ENCODE assay signal across 15 cellular contexts in genomic region chr3:24201301-24201700, GRCh38.
"Had no signal": no experiment of that assay in that cellular context is flagged by ENCODE, and none has a peak within 500 bp of the region (broad histone marks: within the 10 kb centered on the region; RNA-seq: fewer than 3 reads in every experiment).

No MANE protein-coding gene starts in this region.

- H3K27ac ChIP-seq: adrenal gland, esophagus squamous epithelium, left lung, upper lobe of right lung had no signal

- H3K4me1 ChIP-seq: esophagus squamous epithelium, left lung, upper lobe of right lung had no signal

- DNase-seq: activated naive CD4-positive, alpha-beta T cell; activated T-cell treated with anti-CD3 and anti-CD28 coated beads, Interleukin-2, amount 50 U/mL, for 1 hour; adrenal gland; cortex of kidney; endodermal cell; esophagus squamous epithelium; left lung; midbrain; natural killer cell; stimulated activated CD4-positive, alpha-beta T cell treated with anti-CD3 and anti-CD28 coated beads, Interleukin-12 subunit alpha, Interleukin-12 subunit beta, amount 100 ng/mL, for 4 hours; stimulated activated CD4-positive, alpha-beta T cell treated with anti-CD3 and anti-CD28 coated beads, Interleukin-4, amount 100 ng/mL, for 4 hours; stimulated activated naive CD8-positive, alpha-beta T cell treated with anti-CD3 and anti-CD28 coated beads, Interleukin-15, Interleukin-2, amounts not matched to agents 100 U/mL and 50 U/mL, for 24 hours; T-cell; upper lobe of right lung had no signal

- ATAC-seq: left lung; natural killer cell; stimulated activated naive CD8-positive, alpha-beta T cell treated with anti-CD3 and anti-CD28 coated beads, Interleukin-15, Interleukin-2, amounts not matched to agents 100 U/mL and 50 U/mL, for 24 hours; T-cell; upper lobe of right lung; WTC11 had no signal

- H3K27me3 ChIP-seq: adrenal gland, esophagus squamous epithelium, left lung, upper lobe of right lung had no signal
